Comparison of ENCODE assay signal across 19 cellular contexts in genomic region chr12:75551477-75551876, GRCh38.
"Had no signal": no experiment of that assay in that cellular context is flagged by ENCODE, and none has a peak within 500 bp of the region (broad histone marks: within the 10 kb centered on the region; RNA-seq: fewer than 3 reads in every experiment).

No MANE protein-coding gene starts in this region.

- DNase-seq: effector memory CD8-positive, alpha-beta T cell; erythroblast; esophagus squamous epithelium; left ventricle myocardium superior; lower lobe of right lung; naive thymus-derived CD4-positive, alpha-beta T cell; stimulated activated CD4-positive, alpha-beta T cell treated with anti-CD3 and anti-CD28 coated beads, Interleukin-4, amount 100 ng/mL, for 4 hours; stimulated activated naive B cell treated with anti-CD40 and anti-IgM and Interleukin-4, amounts not matched to agents 10 μg/mL and 1 μg/mL and 100 μg/mL, for 72 hours; upper lobe of right lung; uterus had no signal

- H3K36me3 Mint-ChIP-seq: naive thymus-derived CD4-positive, alpha-beta T cell; neural progenitor cell; stimulated activated naive B cell treated with anti-CD40 and anti-IgM and Interleukin-4, amounts not matched to agents 10 μg/mL and 1 μg/mL and 100 μg/mL, for 72 hours had no signal

- H3K4me1 ChIP-seq: parathyroid adenoma had no signal

- ATAC-seq: effector memory CD8-positive, alpha-beta T cell; lower lobe of right lung; naive thymus-derived CD4-positive, alpha-beta T cell; sciatic nerve; upper lobe of right lung had no signal

- H3K27ac ChIP-seq: coronary artery, lower lobe of right lung, neural progenitor cell, parathyroid adenoma, thoracic aorta, tibial nerve, upper lobe of right lung had no signal

- H3K27ac Mint-ChIP-seq: effector memory CD8-positive, alpha-beta T cell; naive thymus-derived CD4-positive, alpha-beta T cell; neural progenitor cell; progenitor cell of endocrine pancreas; stimulated activated naive B cell treated with anti-CD40 and anti-IgM and Interleukin-4, amounts not matched to agents 10 μg/mL and 1 μg/mL and 100 μg/mL, for 72 hours; stimulated activated naive CD8-positive, alpha-beta T cell treated with anti-CD3 and anti-CD28 coated beads, Interleukin-15, Interleukin-2, amounts not matched to agents 100 ng/mL and 50 ng/mL, for 24 hours had no signal

- H3K9me3 Mint-ChIP-seq: effector memory CD8-positive, alpha-beta T cell; naive thymus-derived CD4-positive, alpha-beta T cell; nephron; neural progenitor cell; stimulated activated naive B cell treated with anti-CD40 and anti-IgM and Interleukin-4, amounts not matched to agents 10 μg/mL and 1 μg/mL and 100 μg/mL, for 72 hours; stimulated activated naive CD8-positive, alpha-beta T cell treated with anti-CD3 and anti-CD28 coated beads, Interleukin-15, Interleukin-2, amounts not matched to agents 100 ng/mL and 50 ng/mL, for 24 hours had no signal

- H3K4me3 Mint-ChIP-seq: effector memory CD8-positive, alpha-beta T cell; naive thymus-derived CD4-positive, alpha-beta T cell; neural progenitor cell; stimulated activated naive B cell treated with anti-CD40 and anti-IgM and Interleukin-4, amounts not matched to agents 10 μg/mL and 1 μg/mL and 100 μg/mL, for 72 hours; stimulated activated naive CD8-positive, alpha-beta T cell treated with anti-CD3 and anti-CD28 coated beads, Interleukin-15, Interleukin-2, amounts not matched to agents 100 ng/mL and 50 ng/mL, for 24 hours had no signal

- H3K27me3 ChIP-seq: esophagus squamous epithelium, neural progenitor cell, tibial nerve, upper lobe of right lung, uterus had no signal

- H3K4me3 ChIP-seq: coronary artery, esophagus squamous epithelium, lower lobe of right lung, neural progenitor cell, thoracic aorta, tibial nerve, upper lobe of right lung, uterus had no signal

- H3K9me3 ChIP-seq: esophagus squamous epithelium, lower lobe of right lung, thoracic aorta, tibial nerve, upper lobe of right lung, uterus had no signal

- H3K4me1 Mint-ChIP-seq: naive thymus-derived CD4-positive, alpha-beta T cell; stimulated activated naive B cell treated with anti-CD40 and anti-IgM and Interleukin-4, amounts not matched to agents 10 μg/mL and 1 μg/mL and 100 μg/mL, for 72 hours had no signal

- H3K36me3 ChIP-seq: esophagus squamous epithelium, lower lobe of right lung, neural progenitor cell, thoracic aorta, tibial nerve, upper lobe of right lung, uterus had no signal
